In the genomic region with DNA sequence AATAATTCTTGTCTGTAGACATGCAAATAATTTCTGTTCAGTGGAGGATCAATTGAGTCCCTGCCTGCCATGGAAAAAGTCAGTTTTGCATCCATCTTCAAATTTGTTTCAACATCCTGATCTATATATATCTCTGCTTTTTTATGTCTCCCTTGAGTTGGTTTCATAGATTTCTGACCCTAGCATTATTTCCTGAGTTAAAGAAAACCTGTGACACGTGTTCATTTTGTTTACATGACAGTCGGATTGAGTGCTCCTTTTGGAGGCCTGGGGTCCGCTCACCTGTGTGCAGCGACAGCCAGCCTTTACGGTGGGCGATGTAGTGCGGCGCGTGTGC, we compare ENCODE assay signal across 1 cellular context.
A peak's percentile ranks its signal among the peaks of the same experiment; 100 is the strongest.
TF ChIP-seq lines count a peak whose summit lies in the region.

No MANE protein-coding gene starts in this region.

TF ChIP-seq in HepG2, 621 proteins besides CTCF, POLR2A, EP300 and RAD21:
- 0 out of 2 replicates have a peak, but pooled peaks have one; percentile 29 for TF ChIP-seq KDM5A (IDR thresholded peaks at IDR 0.05; ENCODE audit: borderline replicate concordance, low read length)
- no peak for TF ChIP-seq PLRG1 (conservative IDR thresholded peaks at IDR 0.05)
- TF ChIP-seq ZMAT3 (CRISPR knock-in tag; conservative IDR thresholded peaks at IDR 0.05): 0 out of 2 replicates have a peak, but pooled peaks have one; percentile 8
- TF ChIP-seq ZNF510 (CRISPR knock-in tag; IDR thresholded peaks at IDR 0.05; ENCODE audit: low read depth): 0 out of 2 replicates have a peak, but pooled peaks have one; percentile 20
- 0 out of 2 replicates have a peak, but pooled peaks have one; percentile 27 for TF ChIP-seq SIN3A (IDR thresholded peaks at IDR 0.05; ENCODE audit: borderline replicate concordance, low read depth, low read length)
- TF ChIP-seq, protein P1, sequence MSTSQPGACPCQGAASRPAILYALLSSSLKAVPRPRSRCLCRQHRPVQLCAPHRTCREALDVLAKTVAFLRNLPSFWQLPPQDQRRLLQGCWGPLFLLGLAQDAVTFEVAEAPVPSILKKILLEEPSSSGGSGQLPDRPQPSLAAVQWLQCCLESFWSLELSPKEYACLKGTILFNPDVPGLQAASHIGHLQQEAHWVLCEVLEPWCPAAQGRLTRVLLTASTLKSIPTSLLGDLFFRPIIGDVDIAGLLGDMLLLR (CRISPR knock-in tag; IDR thresholded peaks at IDR 0.05): no peak
TF ChIP-seq in HepG2: peak in this region for 4.
